ENCODE assay signal across 8 cellular contexts in genomic region chr9:81688262-81689092, GRCh38. TPM values are rescaled to one million over a fixed set of nuclear protein-coding genes. Genes with fewer than 3 reads are reported as not detected.
A peak's percentile ranks its signal among the peaks of the same experiment; 100 is the strongest.
DNase-seq lines count a peak whose midpoint lies in the region; ATAC-seq and TF ChIP-seq lines count a peak whose summit lies in the region.
"Not testable (repeated sequence)": the region's sequence is repeated elsewhere in the genome, so short reads cannot be mapped to it uniquely, and the experiment has no call there.

No MANE protein-coding gene starts in this region.

- CTCF ChIA-PET in activated CD4-positive, alpha-beta memory T cell treated with anti-CD3 and anti-CD28 coated beads for 36 hours (lab: Charles Lee) = not testable (repeated sequence)

- intact Hi-C loops in activated CD4-positive, alpha-beta memory T cell treated with anti-CD3 and anti-CD28 coated beads for 36 hours (cut with micrococcal nuclease) = loop anchor here (10.0 kb wide), 1 partner anchor 164 kb away; no protein-coding TSS in a partner anchor

- H3K4me1 Mint-ChIP-seq in activated CD4-positive, alpha-beta memory T cell treated with anti-CD3 and anti-CD28 coated beads for 36 hours (ENCODE audit: low read depth) = peaks cover 14% of the 10 kb centered on the region
- H3K4me1 Mint-ChIP-seq in osteocyte (ENCODE audit: unreplicated experiment) = not testable (repeated sequence)
- peaks cover 23% of the 10 kb centered on the region for H3K4me1 Mint-ChIP-seq in type B pancreatic cell (ENCODE audit: unreplicated experiment)

- not testable (repeated sequence) for TF ChIP-seq CTCF in GM12865 (IDR thresholded peaks at IDR 0.05; ENCODE audit: insufficient read depth, low read depth, low read length, missing control alignments); coronary artery (IDR thresholded peaks at IDR 0.05); osteocyte (IDR thresholded peaks at IDR 0.05); type B pancreatic cell (conservative IDR thresholded peaks at IDR 0.05)

- H3K27ac ChIP-seq in coronary artery (peak overlapping the region; percentile 90 to 97), iPS-18a (ENCODE audit: low read length) (peak overlapping the region; percentile 30)

- peaks cover 17% of the 10 kb centered on the region for H3K27me3 ChIP-seq in iPS-18a (ENCODE audit: control insufficient read depth, insufficient read depth, low read length)

- H3K4me1 ChIP-seq in iPS-18a (ENCODE audit: control insufficient read depth, low read depth, low read length) = peaks cover 41% of the 10 kb centered on the region

- H3K36me3 Mint-ChIP-seq in activated CD4-positive, alpha-beta memory T cell treated with anti-CD3 and anti-CD28 coated beads for 36 hours; osteocyte (ENCODE audit: unreplicated experiment); type B pancreatic cell: not testable (repeated sequence)

- peaks cover 29% of the 10 kb centered on the region for H3K36me3 ChIP-seq in iPS-18a (ENCODE audit: control insufficient read depth, low read depth, low read length)

- POLR2A ChIA-PET in activated CD4-positive, alpha-beta memory T cell treated with anti-CD3 and anti-CD28 coated beads for 36 hours (lab: Charles Lee) = not testable (repeated sequence)

- peak; percentile 15 for ATAC-seq in HG02678 (IDR thresholded peaks at IDR 0.05; ENCODE audit: unreplicated experiment)

- H3K27me3 Mint-ChIP-seq in activated CD4-positive, alpha-beta memory T cell treated with anti-CD3 and anti-CD28 coated beads for 36 hours = peaks cover 20% of the 10 kb centered on the region
- H3K27me3 Mint-ChIP-seq in osteocyte (ENCODE audit: unreplicated experiment) = not testable (repeated sequence)
- H3K27me3 Mint-ChIP-seq in type B pancreatic cell = peaks cover 11% of the 10 kb centered on the region

- not testable (repeated sequence) for H3K9me3 Mint-ChIP-seq in activated CD4-positive, alpha-beta memory T cell treated with anti-CD3 and anti-CD28 coated beads for 36 hours; osteocyte (ENCODE audit: unreplicated experiment); type B pancreatic cell

- peak overlapping the region; percentile 74 for H3K4me3 ChIP-seq in GM12865 (ENCODE audit: low read depth, low read length)
- H3K4me3 ChIP-seq in coronary artery = peak overlapping the region; percentile 91
- H3K4me3 ChIP-seq in iPS-18a (ENCODE audit: low read length) = peak overlapping the region; percentile 83

- not testable (repeated sequence) for H3K27ac Mint-ChIP-seq in activated CD4-positive, alpha-beta memory T cell treated with anti-CD3 and anti-CD28 coated beads for 36 hours
- peak overlapping the region; percentile 94 for H3K27ac Mint-ChIP-seq in osteocyte (ENCODE audit: unreplicated experiment)
- peak overlapping the region; percentile 86 for H3K27ac Mint-ChIP-seq in type B pancreatic cell

- not testable (repeated sequence) for H3K4me3 Mint-ChIP-seq in activated CD4-positive, alpha-beta memory T cell treated with anti-CD3 and anti-CD28 coated beads for 36 hours
- H3K4me3 Mint-ChIP-seq in osteocyte (ENCODE audit: unreplicated experiment) = peak overlapping the region; percentile 98
- peak overlapping the region; percentile 98 for H3K4me3 Mint-ChIP-seq in type B pancreatic cell

- H3K9me3 ChIP-seq in iPS-18a (ENCODE audit: control insufficient read depth, low read depth, low read length) = not testable (repeated sequence)

- H3K9ac ChIP-seq in iPS-18a (ENCODE audit: low read length) = peak overlapping the region; percentile 85

- DNase-seq in GM12865 (ENCODE audit: low read depth) (peak; percentile 42), NCI-H1092 treated with DMSO at 0.1 percent for 48 hours (lab: John Stamatoyannopoulos, UW) (peak; percentile 21), coronary artery (ENCODE audit: low spot score) (peak; percentile 88), osteocyte (ENCODE audit: extremely low spot score, unreplicated experiment) (peak; percentile 88), type B pancreatic cell (ENCODE audit: extremely low spot score, unreplicated experiment) (peak; percentile 78)
- peak; percentile 24 for DNase-seq in activated CD4-positive, alpha-beta memory T cell treated with anti-CD3 and anti-CD28 coated beads for 36 hours

RNA-seq across cellular contexts. Expression of gene TLE1, which starts 0.9 kb away (rescaled TPM):
- under 1 TPM; 0.17 to 0.22 TPM for total RNA-seq in activated CD4-positive, alpha-beta memory T cell treated with anti-CD3 and anti-CD28 coated beads for 36 hours
- total RNA-seq in osteocyte = 60.6 and 61.3 TPM in 2 replicates
- total RNA-seq in type B pancreatic cell (ENCODE audit: low replicate concordance) = 40.2 and 99.6 TPM in 2 replicates

Comparison
In these comparisons a context has a peak if more than half of its experiments do, and no peak if none do; other contexts are left out.
1. Peak in every context shown above with its lines: DNase-seq, ATAC-seq, H3K4me3 ChIP-seq and H3K27ac ChIP-seq.
2. DNase-seq: peak in every context shown above with its lines; median percentile 88 in coronary artery; 88 in osteocyte; 78 in type B pancreatic cell; 42 in GM12865; 24 in activated CD4-positive, alpha-beta memory T cell treated with anti-CD3 and anti-CD28 coated beads for 36 hours; 21 in NCI-H1092 treated with DMSO at 0.1 percent for 48 hours.
3. RNA of gene TLE1, which starts 0.9 kb away (total RNA-seq): 40.2 to 99.6 TPM in type B pancreatic cell and 60.6 to 61.3 TPM in osteocyte; 0.17 to 0.22 TPM in activated CD4-positive, alpha-beta memory T cell treated with anti-CD3 and anti-CD28 coated beads for 36 hours; every median in the first group is over 10 times any median in the second.